Comparison of ENCODE assay signal across 8 cellular contexts in genomic region chr3:66473637-66474036, GRCh38. TPM values are rescaled to one million over a fixed set of nuclear protein-coding genes. Genes with fewer than 3 reads are reported as not detected.
DNase-seq lines count a peak whose midpoint lies in the region; ATAC-seq, FAIRE-seq and TF ChIP-seq lines count a peak whose summit lies in the region.

No MANE protein-coding gene starts in this region.

- POLR2A ChIA-PET in HEK293T (lab: Yijun Ruan, JAX), result no interaction called here

- no peaks in the 10 kb centered on the region for H3K27me3 Mint-ChIP-seq in activated T-helper 2 cell treated with anti-CD3 and anti-CD28 coated beads, Interferon-gamma antibody, Interleukin-2, Interleukin-4, amounts not matched to agents 10 μg/mL and 5 μg/mL and 100 μg/mL, durations not matched to agents 14 hours and 24 hours and 36 hours (ENCODE audit: low read depth)
- peaks cover 4% of the 10 kb centered on the region for H3K27me3 Mint-ChIP-seq in memory B cell

- TF ChIP-seq POLR2A in GM12892 (IDR thresholded peaks at IDR 0.05; ENCODE audit: low read depth, low read length), result no peak

- DNase-seq in AG09309 (ENCODE audit: low read depth) (peak; percentile 71), HEK293T (ENCODE audit: extremely low spot score) (no peak), memory B cell (ENCODE audit: low spot score in 2 of 2) (no peak), kidney tubule cell (ENCODE audit: low spot score) (no peak), GM12892 (ENCODE audit: insufficient read length) (no peak)
- no peak for DNase-seq in activated T-helper 2 cell treated with anti-CD3 and anti-CD28 coated beads, Interferon-gamma antibody, Interleukin-2, Interleukin-4, amounts not matched to agents 10 μg/mL and 5 μg/mL and 100 μg/mL, durations not matched to agents 14 hours and 24 hours and 36 hours (ENCODE audit: low spot score)

- peak overlapping the region; percentile 67 for H3K4me3 Mint-ChIP-seq in activated T-helper 2 cell treated with anti-CD3 and anti-CD28 coated beads, Interferon-gamma antibody, Interleukin-2, Interleukin-4, amounts not matched to agents 10 μg/mL and 5 μg/mL and 100 μg/mL, durations not matched to agents 14 hours and 24 hours and 36 hours (ENCODE audit: low read depth)
- no peak overlapping the region for H3K4me3 Mint-ChIP-seq in memory B cell

- no peak for FAIRE-seq in GM12892 (lab: Jason Lieb, UNC)

- H3K9me3 Mint-ChIP-seq in activated T-helper 2 cell treated with anti-CD3 and anti-CD28 coated beads, Interferon-gamma antibody, Interleukin-2, Interleukin-4, amounts not matched to agents 10 μg/mL and 5 μg/mL and 100 μg/mL, durations not matched to agents 14 hours and 24 hours and 36 hours, result no peaks in the 10 kb centered on the region
- H3K9me3 Mint-ChIP-seq in memory B cell, result no peaks in the 10 kb centered on the region

- intact Hi-C loops in activated T-helper 2 cell treated with anti-CD3 and anti-CD28 coated beads, Interferon-gamma antibody, Interleukin-2, Interleukin-4, amounts not matched to agents 10 μg/mL and 5 μg/mL and 100 μg/mL, durations not matched to agents 14 hours and 24 hours and 36 hours (cut with micrococcal nuclease), result loop anchor here (10.0 kb wide), 1 partner anchor 1181 kb away; the partner anchor contains the start of gene SUCLG2

- no peak for TF ChIP-seq CTCF in AG09309 (IDR thresholded peaks at IDR 0.05; ENCODE audit: control insufficient read depth, insufficient read depth, low read depth, low read length, missing control alignments)

- no peak overlapping the region for H3K27ac Mint-ChIP-seq in activated T-helper 2 cell treated with anti-CD3 and anti-CD28 coated beads, Interferon-gamma antibody, Interleukin-2, Interleukin-4, amounts not matched to agents 10 μg/mL and 5 μg/mL and 100 μg/mL, durations not matched to agents 14 hours and 24 hours and 36 hours
- H3K27ac Mint-ChIP-seq in memory B cell, result peak overlapping the region; percentile 45

- H3K4me3 ChIP-seq in AG09309 (ENCODE audit: control insufficient read depth, low read depth, low read length), result no peak overlapping the region

- CTCF ChIA-PET in HEK293T (lab: Yijun Ruan, JAX), result interaction anchor here (0.6 kb wide), 1 partner anchor 187 kb away, joined by 3 read pairs; no protein-coding TSS in a partner anchor

- peaks cover 66% of the 10 kb centered on the region for H3K4me1 Mint-ChIP-seq in activated T-helper 2 cell treated with anti-CD3 and anti-CD28 coated beads, Interferon-gamma antibody, Interleukin-2, Interleukin-4, amounts not matched to agents 10 μg/mL and 5 μg/mL and 100 μg/mL, durations not matched to agents 14 hours and 24 hours and 36 hours (ENCODE audit: low read depth)
- peaks cover 13% of the 10 kb centered on the region for H3K4me1 Mint-ChIP-seq in memory B cell

- peaks cover 20% of the 10 kb centered on the region for H3K36me3 Mint-ChIP-seq in activated T-helper 2 cell treated with anti-CD3 and anti-CD28 coated beads, Interferon-gamma antibody, Interleukin-2, Interleukin-4, amounts not matched to agents 10 μg/mL and 5 μg/mL and 100 μg/mL, durations not matched to agents 14 hours and 24 hours and 36 hours (ENCODE audit: low read depth)
- no peaks in the 10 kb centered on the region for H3K36me3 Mint-ChIP-seq in memory B cell

- ATAC-seq in memory B cell (ENCODE audit: low read depth) (no peak), HG02973 (IDR thresholded peaks at IDR 0.05; ENCODE audit: unreplicated experiment) (no peak), HG03342 (IDR thresholded peaks at IDR 0.05; ENCODE audit: unreplicated experiment) (no peak)

TF ChIP-seq in HEK293T, 16 proteins besides CTCF, POLR2A, EP300 and RAD21:
- TF ChIP-seq SUZ12 (IDR thresholded peaks at IDR 0.05) (no peak), CTBP1 (IDR thresholded peaks at IDR 0.05; ENCODE audit: borderline replicate concordance) (peak; percentile 61; the same call in 1 of the 2 replicates)

RNA-seq across cellular contexts. Expression of gene LRIG1, which starts 27.2 kb away (rescaled TPM):
- total RNA-seq in activated T-helper 2 cell treated with anti-CD3 and anti-CD28 coated beads, Interferon-gamma antibody, Interleukin-2, Interleukin-4, amounts not matched to agents 10 μg/mL and 5 μg/mL and 100 μg/mL, durations not matched to agents 14 hours and 24 hours and 36 hours, result 42.5 and 47.9 TPM in 2 replicates
- polyA plus RNA-seq in GM12892 (2012; ENCODE audit: missing spikeins), result 7.9 TPM
